In genomic region chr10:16662889-16663288, GRCh38 we compare ENCODE assay signal across 21 cellular contexts.
"Had no signal": no experiment of that assay in that cellular context is flagged by ENCODE, and none has a peak within 500 bp of the region (broad histone marks: within the 10 kb centered on the region; RNA-seq: fewer than 3 reads in every experiment).

No MANE protein-coding gene starts in this region.

- ATAC-seq: foreskin keratinocyte; psoas muscle; sciatic nerve; stimulated activated naive B cell treated with anti-CD40 and anti-IgM and Interleukin-4, amounts not matched to agents 10 μg/mL and 1 μg/mL and 100 μg/mL, for 72 hours had no signal

- H3K9me3 Mint-ChIP-seq: endodermal cell; immature natural killer cell; naive B cell; nephron; stimulated activated naive B cell treated with anti-CD40 and anti-IgM and Interleukin-4, amounts not matched to agents 10 μg/mL and 1 μg/mL and 100 μg/mL, for 72 hours; type B pancreatic cell had no signal

- H3K4me3 Mint-ChIP-seq: endodermal cell; immature natural killer cell; naive B cell; nephron; stimulated activated naive B cell treated with anti-CD40 and anti-IgM and Interleukin-4, amounts not matched to agents 10 μg/mL and 1 μg/mL and 100 μg/mL, for 72 hours; type B pancreatic cell had no signal

- H3K4me1 Mint-ChIP-seq: endodermal cell, nephron had no signal

- H3K9me3 ChIP-seq: neutrophil, psoas muscle, thyroid gland had no signal

- DNase-seq: dermis blood vessel endothelial cell; effector CD4-positive, alpha-beta T cell; endodermal cell; erythroblast; foreskin keratinocyte; immature natural killer cell; mesendoderm; naive B cell; psoas muscle; retina; stimulated activated CD4-positive, alpha-beta T cell treated with anti-CD3 and anti-CD28 coated beads, Interleukin-2, amount 100 ng/mL, for 24 hours; stimulated activated CD4-positive, alpha-beta T cell treated with anti-CD3 and anti-CD28 coated beads, Interleukin-4, amount 100 ng/mL, for 4 hours; stimulated activated naive B cell treated with anti-CD40 and anti-IgM and Interleukin-4, amounts not matched to agents 10 μg/mL and 1 μg/mL and 100 μg/mL, for 72 hours; thyroid gland had no signal

- FAIRE-seq: endothelial cell of umbilical vein, keratinocyte, urothelium cell line had no signal

- H3K27me3 ChIP-seq: foreskin keratinocyte, neutrophil, thyroid gland had no signal

- H3K36me3 Mint-ChIP-seq: type B pancreatic cell had no signal

- H3K4me3 ChIP-seq: psoas muscle, thyroid gland had no signal

- H3K4me1 ChIP-seq: foreskin keratinocyte, psoas muscle, thyroid gland had no signal

- H3K36me3 ChIP-seq: neutrophil, thyroid gland had no signal

- H3K27ac ChIP-seq: foreskin keratinocyte, neutrophil, psoas muscle, thyroid gland had no signal

- H3K27ac Mint-ChIP-seq: endodermal cell; immature natural killer cell; nephron; stimulated activated naive B cell treated with anti-CD40 and anti-IgM and Interleukin-4, amounts not matched to agents 10 μg/mL and 1 μg/mL and 100 μg/mL, for 72 hours; type B pancreatic cell had no signal

- H3K27me3 Mint-ChIP-seq: naive B cell; stimulated activated naive B cell treated with anti-CD40 and anti-IgM and Interleukin-4, amounts not matched to agents 10 μg/mL and 1 μg/mL and 100 μg/mL, for 72 hours; type B pancreatic cell had no signal
